ENCODE assay signal across 18 cellular contexts in genomic region chr1:161255955-161256520, GRCh38. TPM values are rescaled to one million over a fixed set of nuclear protein-coding genes. Genes with fewer than 3 reads are reported as not detected.
"Had no signal": no experiment of that assay in that cellular context is flagged by ENCODE, and none has a peak within 500 bp of the region (broad histone marks: within the 10 kb centered on the region; RNA-seq: fewer than 3 reads in every experiment).

No MANE protein-coding gene starts in this region.

RNA-seq across cellular contexts. Expression of gene PCP4L1, which starts 2.5 kb away (rescaled TPM):
- total RNA-seq: naive thymus-derived CD8-positive, alpha-beta T cell; osteocyte had no signal
- polyA plus RNA-seq: naive thymus-derived CD8-positive, alpha-beta T cell; smooth muscle cell had no signal

RNA-seq across cellular contexts. Expression of gene NR1I3, which starts 18.0 kb away (rescaled TPM):
- total RNA-seq: naive thymus-derived CD8-positive, alpha-beta T cell; natural killer cell treated with Interleukin-12 subunit alpha and Interleukin-12 subunit beta and Interleukin-15 and Interleukin-18, amount 100 ng/mL, for 72 hours; neural crest cell; omental fat pad; osteocyte; pancreas; posterior vena cava; psoas muscle; renal cortical epithelial cell; right cardiac atrium; sciatic nerve; smooth muscle cell; spleen; transverse colon; upper lobe of left lung; urinary bladder; uterus had no signal

RNA-seq across cellular contexts. Expression of gene APOA2, which starts 32.6 kb away (rescaled TPM):
- total RNA-seq: naive thymus-derived CD8-positive, alpha-beta T cell; natural killer cell treated with Interleukin-12 subunit alpha and Interleukin-12 subunit beta and Interleukin-15 and Interleukin-18, amount 100 ng/mL, for 72 hours; neural crest cell; omental fat pad; osteocyte; posterior vena cava; renal cortical epithelial cell; right cardiac atrium; sciatic nerve; smooth muscle cell; spleen; testis; transverse colon; urinary bladder; uterus had no signal
- polyA plus RNA-seq: naive thymus-derived CD8-positive, alpha-beta T cell; pancreas; psoas muscle had no signal

RNA-seq across cellular contexts. Expression of gene FCER1G, which starts 40.9 kb away (rescaled TPM):
- total RNA-seq: osteocyte, renal cortical epithelial cell, smooth muscle cell had no signal
